1 cellular context compared by ENCODE assay signal in the genomic region with DNA sequence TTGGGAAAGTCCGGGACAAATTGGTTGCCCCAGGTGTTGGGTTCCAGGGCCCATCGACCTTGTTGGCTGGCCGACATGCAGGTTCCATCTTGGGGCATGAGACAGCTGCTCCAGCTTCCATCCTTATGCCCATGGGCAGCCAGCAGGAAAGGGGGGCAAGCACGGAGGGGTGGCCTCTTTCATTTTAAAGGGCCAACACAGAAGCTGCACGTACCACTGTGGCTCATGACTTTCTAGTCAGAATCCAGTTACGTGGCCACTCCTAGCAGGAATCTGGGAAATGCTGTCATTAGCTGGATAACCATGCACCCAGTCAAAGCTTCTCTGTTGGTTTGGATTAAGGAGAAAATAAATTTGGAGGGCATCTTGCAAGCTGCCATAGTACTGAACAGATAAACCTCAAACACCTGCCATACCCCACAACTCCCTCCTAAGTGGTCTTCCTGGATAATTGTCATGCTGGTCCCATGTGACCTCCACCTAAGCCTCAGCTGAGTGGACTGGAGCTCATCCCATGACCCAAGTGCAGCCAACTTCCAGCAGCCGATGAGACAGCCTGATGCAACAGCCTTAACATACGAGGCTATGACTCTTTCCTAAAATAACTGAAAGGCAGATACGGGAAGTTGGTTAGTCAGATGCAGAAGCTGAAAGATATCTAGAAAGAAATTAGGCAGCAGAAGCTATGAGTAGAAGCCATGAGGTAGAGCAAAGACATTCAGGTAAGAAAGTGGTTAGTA.
TF ChIP-seq lines count a peak whose summit lies in the region.

No MANE protein-coding gene starts in this region.

TF ChIP-seq in K562, 482 proteins besides CTCF, POLR2A, EP300 and RAD21 (continued from another document and continues in another):
- TF ChIP-seq, protein P1, sequence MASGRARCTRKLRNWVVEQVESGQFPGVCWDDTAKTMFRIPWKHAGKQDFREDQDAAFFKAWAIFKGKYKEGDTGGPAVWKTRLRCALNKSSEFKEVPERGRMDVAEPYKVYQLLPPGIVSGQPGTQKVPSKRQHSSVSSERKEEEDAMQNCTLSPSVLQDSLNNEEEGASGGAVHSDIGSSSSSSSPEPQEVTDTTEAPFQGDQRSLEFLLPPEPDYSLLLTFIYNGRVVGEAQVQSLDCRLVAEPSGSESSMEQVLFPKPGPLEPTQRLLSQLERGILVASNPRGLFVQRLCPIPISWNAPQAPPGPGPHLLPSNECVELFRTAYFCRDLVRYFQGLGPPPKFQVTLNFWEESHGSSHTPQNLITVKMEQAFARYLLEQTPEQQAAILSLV (tag; IDR thresholded peaks at IDR 0.05): 0 out of 2 replicates have a peak, but pooled peaks have one; percentile 63
- TF ChIP-seq HSF4 (CRISPR knock-in tag; IDR thresholded peaks at IDR 0.05; ENCODE audit: borderline replicate concordance): peak; percentile 82; the same call in 1 of the 2 replicates
- TF ChIP-seq DMBX1 (CRISPR knock-in tag; IDR thresholded peaks at IDR 0.05; ENCODE audit: borderline replicate concordance): peak; percentile 97
- TF ChIP-seq, protein P2, sequence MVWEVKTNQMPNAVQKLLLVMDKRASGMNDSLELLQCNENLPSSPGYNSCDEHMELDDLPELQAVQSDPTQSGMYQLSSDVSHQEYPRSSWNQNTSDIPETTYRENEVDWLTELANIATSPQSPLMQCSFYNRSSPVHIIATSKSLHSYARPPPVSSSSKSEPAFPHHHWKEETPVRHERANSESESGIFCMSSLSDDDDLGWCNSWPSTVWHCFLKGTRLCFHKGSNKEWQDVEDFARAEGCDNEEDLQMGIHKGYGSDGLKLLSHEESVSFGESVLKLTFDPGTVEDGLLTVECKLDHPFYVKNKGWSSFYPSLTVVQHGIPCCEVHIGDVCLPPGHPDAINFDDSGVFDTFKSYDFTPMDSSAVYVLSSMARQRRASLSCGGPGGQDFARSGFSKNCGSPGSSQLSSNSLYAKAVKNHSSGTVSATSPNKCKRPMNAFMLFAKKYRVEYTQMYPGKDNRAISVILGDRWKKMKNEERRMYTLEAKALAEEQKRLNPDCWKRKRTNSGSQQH (CRISPR knock-in tag; IDR thresholded peaks at IDR 0.05): 0 out of 2 replicates have a peak, but pooled peaks have one; percentile 41
- peak; percentile 88 for TF ChIP-seq POLR2H (tag; IDR thresholded peaks at IDR 0.05; ENCODE audit: low read depth)
- 0 out of 2 replicates have a peak, but pooled peaks have one; percentile 50 for TF ChIP-seq IFI16 (CRISPR knock-in tag; IDR thresholded peaks at IDR 0.05)
- no peak for TF ChIP-seq CEBPZ (IDR thresholded peaks at IDR 0.05; ENCODE audit: borderline replicate concordance, low read depth, low read length)
- no peak for TF ChIP-seq ID3 (CRISPR knock-in tag; IDR thresholded peaks at IDR 0.05)
- peak; percentile 62; the same call in 1 of the 2 replicates for TF ChIP-seq ID3 (tag; IDR thresholded peaks at IDR 0.05)
- TF ChIP-seq ZSCAN32 (CRISPR knock-in tag; IDR thresholded peaks at IDR 0.05): peak; percentile 83
- no peak for TF ChIP-seq HNRNPL (IDR thresholded peaks at IDR 0.05; ENCODE audit: low read depth, low read length)
- TF ChIP-seq CTBP1 (IDR thresholded peaks at IDR 0.05; ENCODE audit: borderline replicate concordance): peak; percentile 79; the same call in 1 of the 2 replicates
- TF ChIP-seq, protein P3, sequence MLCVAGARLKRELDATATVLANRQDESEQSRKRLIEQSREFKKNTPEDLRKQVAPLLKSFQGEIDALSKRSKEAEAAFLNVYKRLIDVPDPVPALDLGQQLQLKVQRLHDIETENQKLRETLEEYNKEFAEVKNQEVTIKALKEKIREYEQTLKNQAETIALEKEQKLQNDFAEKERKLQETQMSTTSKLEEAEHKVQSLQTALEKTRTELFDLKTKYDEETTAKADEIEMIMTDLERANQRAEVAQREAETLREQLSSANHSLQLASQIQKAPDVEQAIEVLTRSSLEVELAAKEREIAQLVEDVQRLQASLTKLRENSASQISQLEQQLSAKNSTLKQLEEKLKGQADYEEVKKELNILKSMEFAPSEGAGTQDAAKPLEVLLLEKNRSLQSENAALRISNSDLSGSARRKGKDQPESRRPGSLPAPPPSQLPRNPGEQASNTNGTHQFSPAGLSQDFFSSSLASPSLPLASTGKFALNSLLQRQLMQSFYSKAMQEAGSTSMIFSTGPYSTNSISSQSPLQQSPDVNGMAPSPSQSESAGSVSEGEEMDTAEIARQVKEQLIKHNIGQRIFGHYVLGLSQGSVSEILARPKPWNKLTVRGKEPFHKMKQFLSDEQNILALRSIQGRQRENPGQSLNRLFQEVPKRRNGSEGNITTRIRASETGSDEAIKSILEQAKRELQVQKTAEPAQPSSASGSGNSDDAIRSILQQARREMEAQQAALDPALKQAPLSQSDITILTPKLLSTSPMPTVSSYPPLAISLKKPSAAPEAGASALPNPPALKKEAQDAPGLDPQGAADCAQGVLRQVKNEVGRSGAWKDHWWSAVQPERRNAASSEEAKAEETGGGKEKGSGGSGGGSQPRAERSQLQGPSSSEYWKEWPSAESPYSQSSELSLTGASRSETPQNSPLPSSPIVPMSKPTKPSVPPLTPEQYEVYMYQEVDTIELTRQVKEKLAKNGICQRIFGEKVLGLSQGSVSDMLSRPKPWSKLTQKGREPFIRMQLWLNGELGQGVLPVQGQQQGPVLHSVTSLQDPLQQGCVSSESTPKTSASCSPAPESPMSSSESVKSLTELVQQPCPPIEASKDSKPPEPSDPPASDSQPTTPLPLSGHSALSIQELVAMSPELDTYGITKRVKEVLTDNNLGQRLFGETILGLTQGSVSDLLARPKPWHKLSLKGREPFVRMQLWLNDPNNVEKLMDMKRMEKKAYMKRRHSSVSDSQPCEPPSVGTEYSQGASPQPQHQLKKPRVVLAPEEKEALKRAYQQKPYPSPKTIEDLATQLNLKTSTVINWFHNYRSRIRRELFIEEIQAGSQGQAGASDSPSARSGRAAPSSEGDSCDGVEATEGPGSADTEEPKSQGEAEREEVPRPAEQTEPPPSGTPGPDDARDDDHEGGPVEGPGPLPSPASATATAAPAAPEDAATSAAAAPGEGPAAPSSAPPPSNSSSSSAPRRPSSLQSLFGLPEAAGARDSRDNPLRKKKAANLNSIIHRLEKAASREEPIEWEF (CRISPR knock-in tag; IDR thresholded peaks at IDR 0.05): no peak
- 0 out of 2 replicates have a peak, but pooled peaks have one; percentile 55 for TF ChIP-seq REST (CRISPR knock-in tag; IDR thresholded peaks at IDR 0.05; ENCODE audit: low read depth)
- TF ChIP-seq VEZF1 (CRISPR knock-in tag; IDR thresholded peaks at IDR 0.05): peak; percentile 27; the same call in 1 of the 2 replicates
- TF ChIP-seq CEBPG (CRISPR knock-in tag; IDR thresholded peaks at IDR 0.05): peak; percentile 99
- peak; percentile 83 to 97 for TF ChIP-seq CEBPG (tag; conservative IDR thresholded peaks at IDR 0.05 in 1 of 2, IDR thresholded peaks at IDR 0.05 in 1 of 2)
- peak; percentile 97 for TF ChIP-seq ATF3 (IDR thresholded peaks at IDR 0.05)
- no peak for TF ChIP-seq ATF3 (CRISPR knock-in tag; conservative IDR thresholded peaks at IDR 0.05)
- no peak for TF ChIP-seq KLF16 (IDR thresholded peaks at IDR 0.05)
- peak in 1 of 2 experiments; percentile 67; a peak in 2 of 4 replicates for TF ChIP-seq TEAD1 (CRISPR knock-in tag; IDR thresholded peaks at IDR 0.05)
- TF ChIP-seq, protein P4, sequence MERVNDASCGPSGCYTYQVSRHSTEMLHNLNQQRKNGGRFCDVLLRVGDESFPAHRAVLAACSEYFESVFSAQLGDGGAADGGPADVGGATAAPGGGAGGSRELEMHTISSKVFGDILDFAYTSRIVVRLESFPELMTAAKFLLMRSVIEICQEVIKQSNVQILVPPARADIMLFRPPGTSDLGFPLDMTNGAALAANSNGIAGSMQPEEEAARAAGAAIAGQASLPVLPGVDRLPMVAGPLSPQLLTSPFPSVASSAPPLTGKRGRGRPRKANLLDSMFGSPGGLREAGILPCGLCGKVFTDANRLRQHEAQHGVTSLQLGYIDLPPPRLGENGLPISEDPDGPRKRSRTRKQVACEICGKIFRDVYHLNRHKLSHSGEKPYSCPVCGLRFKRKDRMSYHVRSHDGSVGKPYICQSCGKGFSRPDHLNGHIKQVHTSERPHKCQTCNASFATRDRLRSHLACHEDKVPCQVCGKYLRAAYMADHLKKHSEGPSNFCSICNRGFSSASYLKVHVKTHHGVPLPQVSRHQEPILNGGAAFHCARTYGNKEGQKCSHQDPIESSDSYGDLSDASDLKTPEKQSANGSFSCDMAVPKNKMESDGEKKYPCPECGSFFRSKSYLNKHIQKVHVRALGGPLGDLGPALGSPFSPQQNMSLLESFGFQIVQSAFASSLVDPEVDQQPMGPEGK (CRISPR knock-in tag; IDR thresholded peaks at IDR 0.05; ENCODE audit: borderline replicate concordance): 0 out of 2 replicates have a peak, but pooled peaks have one; percentile 66
- peak; percentile 21; the same call in 1 of the 2 replicates for TF ChIP-seq TFE3 (CRISPR knock-in tag; IDR thresholded peaks at IDR 0.05)
- TF ChIP-seq NBN (IDR thresholded peaks at IDR 0.05; ENCODE audit: low read depth): peak; percentile 73; the same call in 1 of the 2 replicates
- peak; percentile 39 for TF ChIP-seq GABPA (tag; conservative IDR thresholded peaks at IDR 0.05; ENCODE audit: low read depth)
- peak; percentile 60 for TF ChIP-seq RBFOX2 (IDR thresholded peaks at IDR 0.05; ENCODE audit: low read depth, low read length)
- peak in 1 of 2 experiments; percentile 83; a peak in 1 of 4 replicates for TF ChIP-seq ARNT (IDR thresholded peaks at IDR 0.05)
